ENCODE assay signal across 19 cellular contexts in the genomic region with DNA sequence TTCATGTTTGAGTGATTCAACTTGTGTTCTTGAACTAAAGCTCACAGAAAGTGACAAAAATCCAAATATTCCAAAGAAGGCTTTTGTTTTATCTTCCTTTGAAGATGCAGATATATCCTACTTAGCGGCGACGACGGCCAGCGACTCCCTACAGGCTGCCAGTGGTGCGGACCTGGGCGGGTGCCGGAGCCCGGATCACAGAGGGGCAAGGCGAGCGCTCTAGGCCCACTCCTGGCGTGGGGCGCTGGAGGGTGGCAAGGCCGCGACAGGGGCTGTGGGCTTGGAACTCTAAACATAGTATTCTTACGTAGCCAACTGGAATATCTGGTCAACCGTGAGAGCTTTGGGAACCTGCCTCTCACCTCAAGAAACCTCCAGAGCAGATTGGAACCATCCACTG. TPM values are rescaled to one million over a fixed set of nuclear protein-coding genes. Genes with fewer than 3 reads are reported as not detected.
DNase-seq lines count a peak whose midpoint lies in the region; FAIRE-seq and TF ChIP-seq lines count a peak whose summit lies in the region.
"Had no signal": no experiment of that assay in that cellular context is flagged by ENCODE, and none has a peak within 500 bp of the region (broad histone marks: within the 10 kb centered on the region; RNA-seq: fewer than 3 reads in every experiment).

No MANE protein-coding gene starts in this region.

- peak overlapping the region; percentile 94 to 99 (median 97) for H3K27ac Mint-ChIP-seq in CD4-positive, alpha-beta memory T cell
- H3K27ac Mint-ChIP-seq in dendritic cell treated with granulocyte-macrophage colony-stimulating factor and Interleukin-4, amounts not matched to agents 40 ng/mL and 50 ng/mL, for 4 days, result peak overlapping the region; percentile 97

- peak overlapping the region; percentile 97 to 100 (median 100) for H3K4me3 Mint-ChIP-seq in CD4-positive, alpha-beta memory T cell
- H3K4me3 Mint-ChIP-seq in dendritic cell treated with granulocyte-macrophage colony-stimulating factor and Interleukin-4, amounts not matched to agents 40 ng/mL and 50 ng/mL, for 4 days, result no peak overlapping the region

- no peak for TF ChIP-seq POLR2A in sigmoid colon (IDR thresholded peaks at IDR 0.05)

- intact Hi-C loops in CD4-positive, alpha-beta memory T cell (cut with micrococcal nuclease), result loop anchor here (1.0 to 5.0 kb wide), 6 partner anchors 43 to 242 kb away; a partner anchor contains a TSS
- intact Hi-C loops in dendritic cell treated with granulocyte-macrophage colony-stimulating factor and Interleukin-4, amounts not matched to agents 40 ng/mL and 50 ng/mL, for 4 days (cut with micrococcal nuclease), result loop anchor here (10.0 kb wide), 1 partner anchor 59 kb away; a partner anchor contains a TSS
- intact Hi-C loops in sigmoid colon (cut with DNase I), result no loop called here
- intact Hi-C loops in kidney (cut with DNase I), result no loop called here

- no peaks in the 10 kb centered on the region for H3K36me3 ChIP-seq in CD4-positive, alpha-beta memory T cell (ENCODE audit: insufficient read depth, low read length)
- H3K36me3 ChIP-seq in KOPT-K1 (ENCODE audit: insufficient read depth, low read length) (peaks cover 12% of the 10 kb centered on the region; the same call in 1 of the 2 replicates), sigmoid colon (no peaks in the 10 kb centered on the region), kidney (ENCODE audit: control insufficient read depth in 1 of 2, insufficient read depth in 2 of 2, low read length in 2 of 2) (no peaks in the 10 kb centered on the region)
- H3K36me3 ChIP-seq: thoracic aorta had no signal

- POLR2A ChIA-PET in CD4-positive, alpha-beta memory T cell (lab: Charles Lee; ENCODE audit: partially characterized antibody), result interaction anchor here (1.3 to 33.6 kb wide), 18 partner anchors 8 to 241 kb away, joined by 3 to 1033 read pairs (median 86); a partner anchor contains a TSS

- peaks cover 57% of the 10 kb centered on the region for H3K4me1 ChIP-seq in CD4-positive, alpha-beta memory T cell (ENCODE audit: insufficient read depth, low read length)
- no peaks in the 10 kb centered on the region for H3K4me1 ChIP-seq in sigmoid colon
- H3K4me1 ChIP-seq in kidney (ENCODE audit: control insufficient read depth in 1 of 2, insufficient read depth in 1 of 2, low read depth in 1 of 2, low read length in 2 of 2), result no peaks in the 10 kb centered on the region

- TF ChIP-seq CTCF in sigmoid colon (IDR thresholded peaks at IDR 0.05) (no peak), kidney (IDR thresholded peaks at IDR 0.05; ENCODE audit: borderline replicate concordance, extremely low read depth, insufficient read depth) (no peak)

- no peaks in the 10 kb centered on the region for H3K27me3 ChIP-seq in CD4-positive, alpha-beta memory T cell (ENCODE audit: insufficient read depth, low read length)
- H3K27me3 ChIP-seq in sigmoid colon, result no peaks in the 10 kb centered on the region

- peaks cover 39 to 50% of the 10 kb centered on the region in 2 donors for H3K36me3 Mint-ChIP-seq in CD4-positive, alpha-beta memory T cell
- H3K36me3 Mint-ChIP-seq in dendritic cell treated with granulocyte-macrophage colony-stimulating factor and Interleukin-4, amounts not matched to agents 40 ng/mL and 50 ng/mL, for 4 days (ENCODE audit: low read depth), result peaks cover 7% of the 10 kb centered on the region

- H3K4me3 ChIP-seq in CD4-positive, alpha-beta memory T cell (ENCODE audit: low read length in 2 of 2), result peak overlapping the region; percentile 92 to 99
- H3K4me3 ChIP-seq in sigmoid colon, result no peak overlapping the region
- H3K4me3 ChIP-seq in kidney (ENCODE audit: low read length in 2 of 2), result peak overlapping the region in 1 of 2 donors; percentile 61
- H3K4me3 ChIP-seq: smooth muscle cell had no signal

- peaks cover 42 to 62% (median 50%) of the 10 kb centered on the region in 4 donors for H3K4me1 Mint-ChIP-seq in CD4-positive, alpha-beta memory T cell
- H3K4me1 Mint-ChIP-seq in dendritic cell treated with granulocyte-macrophage colony-stimulating factor and Interleukin-4, amounts not matched to agents 40 ng/mL and 50 ng/mL, for 4 days (ENCODE audit: low read depth), result peaks cover 29% of the 10 kb centered on the region

- H3K9me3 ChIP-seq in CD4-positive, alpha-beta memory T cell (ENCODE audit: control insufficient read depth in 1 of 2, low read length in 2 of 2), result no peaks in the 10 kb centered on the region
- H3K9me3 ChIP-seq in KOPT-K1 (ENCODE audit: insufficient read depth, low read length, poor library complexity, severe bottlenecking) (peaks cover 20% of the 10 kb centered on the region), sigmoid colon (no peaks in the 10 kb centered on the region), kidney (ENCODE audit: control insufficient read depth in 1 of 2, low read length in 2 of 2) (no peaks in the 10 kb centered on the region)
- H3K9me3 ChIP-seq: thoracic aorta had no signal

- WGBS in sigmoid colon, 2 donors, result 97% methylated on average over 17 of the region's 17 CpGs

- no peak for DNase-seq in CD4-positive, alpha-beta memory T cell
- no peak for DNase-seq in sigmoid colon
- DNase-seq in kidney, result no peak
- DNase-seq in SW 1271 (lab: John Stamatoyannopoulos, UW), result no peak
- no peak for DNase-seq in MV-4-11 (lab: John Stamatoyannopoulos, UW)
- DNase-seq: activated CD4-positive, CD25-positive, alpha-beta regulatory T cell; C1 segment of cervical spinal cord; effector CD8-positive, alpha-beta T cell; foreskin fibroblast; Kasumi-1; mesendoderm; NCI-H1694; NCI-H446; occipital lobe had no signal

- H3K27me3 Mint-ChIP-seq in CD4-positive, alpha-beta memory T cell, result no peaks in the 10 kb centered on the region
- no peaks in the 10 kb centered on the region for H3K27me3 Mint-ChIP-seq in dendritic cell treated with granulocyte-macrophage colony-stimulating factor and Interleukin-4, amounts not matched to agents 40 ng/mL and 50 ng/mL, for 4 days

- no peak for FAIRE-seq in kidney (lab: Jason Lieb, UNC)
- FAIRE-seq: GM12891 had no signal

- no peak for TF ChIP-seq EP300 in sigmoid colon (IDR thresholded peaks at IDR 0.05)

- H3K27ac ChIP-seq in CD4-positive, alpha-beta memory T cell (ENCODE audit: low read depth, low read length), result peak overlapping the region; percentile 77
- H3K27ac ChIP-seq in KOPT-K1 (ENCODE audit: low read depth, low read length, poor library complexity, severe bottlenecking), result peak overlapping the region; percentile 97
- H3K27ac ChIP-seq in sigmoid colon, result peak overlapping the region in 3 of 4 donors; percentile 31 to 66 (median 54)
- H3K27ac ChIP-seq in kidney (ENCODE audit: low read depth in 2 of 2, low read length in 2 of 2), result peak overlapping the region in 1 of 2 donors; percentile 11
- H3K27ac ChIP-seq: thoracic aorta had no signal

- peaks cover 3 to 16% (median 9%) of the 10 kb centered on the region in 8 donors for H3K9me3 Mint-ChIP-seq in CD4-positive, alpha-beta memory T cell
- H3K9me3 Mint-ChIP-seq in dendritic cell treated with granulocyte-macrophage colony-stimulating factor and Interleukin-4, amounts not matched to agents 40 ng/mL and 50 ng/mL, for 4 days, result no peaks in the 10 kb centered on the region

- CTCF ChIA-PET in CD4-positive, alpha-beta memory T cell (lab: Charles Lee; ENCODE audit: partially characterized antibody), result interaction anchor here (0.7 to 7.8 kb wide), 9 partner anchors 9 to 242 kb away, joined by 3 to 146 read pairs (median 9); a partner anchor contains a TSS

- H3K9ac ChIP-seq in kidney (ENCODE audit: low read length in 2 of 2), result no peak overlapping the region

RNA-seq across cellular contexts. Expression of a gene that starts 0.9 kb away (rescaled TPM):
- 100 to 1,000 TPM; 464 to 476 TPM for total RNA-seq in CD4-positive, alpha-beta memory T cell
- polyA plus RNA-seq in CD4-positive, alpha-beta memory T cell, result 1,000 to 10,000 TPM in 1 of 2 donors, 100 to 1,000 TPM in 1; 557 to 1,096 TPM
- 10 to 100 TPM; 10.0 to 15.1 (median 13.3) TPM for total RNA-seq in sigmoid colon
- 10 to 100 TPM in 2 of 3 donors, 1 to 10 TPM in 1; 8.6 to 42.9 (median 12.6) TPM for polyA plus RNA-seq in sigmoid colon
- total RNA-seq in kidney, result 43.6 TPM
- polyA plus RNA-seq in kidney (ENCODE audit: insufficient read depth, low read depth, low replicate concordance), result 36.0 TPM
- total RNA-seq: smooth muscle cell had no signal
- polyA plus RNA-seq: smooth muscle cell had no signal

RNA-seq across cellular contexts. Expression of a gene that starts 53.4 kb away (rescaled TPM):
- total RNA-seq in CD4-positive, alpha-beta memory T cell, result 100 to 1,000 TPM; 418 to 448 TPM
- polyA plus RNA-seq in CD4-positive, alpha-beta memory T cell, result 100 to 1,000 TPM; 449 to 613 TPM
- total RNA-seq in sigmoid colon, result 10 to 100 TPM; 18.9 to 24.1 (median 22.2) TPM
- polyA plus RNA-seq in sigmoid colon, result 10 to 100 TPM in 2 of 3 donors, 1 to 10 TPM in 1; 9.5 to 44.8 (median 11.4) TPM
- 61.4 TPM for total RNA-seq in kidney
- polyA plus RNA-seq in kidney (ENCODE audit: insufficient read depth, low read depth, low replicate concordance), result 28.9 TPM
- total RNA-seq: smooth muscle cell had no signal
- polyA plus RNA-seq: smooth muscle cell had no signal

Comparison
In these comparisons a context has a peak if more than half of its experiments do, and no peak if none do; other contexts are left out.
1. H3K4me3 ChIP-seq: peak in CD4-positive, alpha-beta memory T cell (2 of 2); none in sigmoid colon (0 of 4).
2. RNA of a gene that starts 0.9 kb away (total RNA-seq): 464 to 476 TPM in CD4-positive, alpha-beta memory T cell; 43.6 TPM in kidney (single experiment) and 10.0 to 15.1 TPM in sigmoid colon; every median in the first group is over 10 times any median in the second.
3. intact Hi-C loops: an anchor here in CD4-positive, alpha-beta memory T cell (1.0 to 5.0 kb wide) and dendritic cell treated with granulocyte-macrophage colony-stimulating factor and Interleukin-4, amounts not matched to agents 40 ng/mL and 50 ng/mL, for 4 days (10.0 kb wide); none called in sigmoid colon and kidney.